ENCODE assay signal across 8 cellular contexts in genomic region chr7:116930156-116930913, GRCh38. TPM values are rescaled to one million over a fixed set of nuclear protein-coding genes. Genes with fewer than 3 reads are reported as not detected.
DNase-seq lines count a peak whose midpoint lies in the region; ATAC-seq and TF ChIP-seq lines count a peak whose summit lies in the region.

No MANE protein-coding gene starts in this region.

- H2AFZ ChIP-seq in KMS-11 (ENCODE audit: low read depth), result peak overlapping the region; percentile 53

- peak; percentile 99 for TF ChIP-seq CTCF in KMS-11 (conservative IDR thresholded peaks at IDR 0.05; ENCODE audit: low read depth, low read length)
- TF ChIP-seq CTCF in neural crest cell (conservative IDR thresholded peaks at IDR 0.05), result peak; percentile 96
- TF ChIP-seq CTCF in stomach (IDR thresholded peaks at IDR 0.05), result peak in 6 of 7 experiments; percentile 75 to 93 (median 91)

- H3K27ac Mint-ChIP-seq in neural crest cell (ENCODE audit: unreplicated experiment), result no peak overlapping the region

- peak; percentile 78 for ATAC-seq in GM21717 (IDR thresholded peaks at IDR 0.05; ENCODE audit: unreplicated experiment)
- peak; percentile 88 to 93 for ATAC-seq in activated T-cell treated with anti-CD3 and anti-CD28 coated beads, Interleukin-2, amount 50 U/mL, for 4 hours

- H3K4me1 ChIP-seq in KMS-11 (ENCODE audit: low read depth, poor library complexity, severe bottlenecking) (no peaks in the 10 kb centered on the region), stomach (peaks cover 0 to 8% (median 1%) of the 10 kb centered on the region in 4 donors)

- no peak overlapping the region for H3K4me3 Mint-ChIP-seq in activated T-cell treated with anti-CD3 and anti-CD28 coated beads, Interleukin-2, amount 50 U/mL, for 4 hours
- no peak overlapping the region for H3K4me3 Mint-ChIP-seq in neural crest cell

- no peaks in the 10 kb centered on the region for H3K27me3 ChIP-seq in KMS-11 (ENCODE audit: insufficient read depth, low read depth)
- no peaks in the 10 kb centered on the region for H3K27me3 ChIP-seq in stomach

- intact Hi-C loops in stomach (cut with DNase I; ENCODE audit: low total_unique reads), result loop anchor here (5.0 kb wide), 1 partner anchor 197 kb away; no protein-coding TSS in a partner anchor

- no peaks in the 10 kb centered on the region for H3K79me2 ChIP-seq in KMS-11 (ENCODE audit: insufficient read depth, low read depth)

- H3K27ac ChIP-seq in KMS-11 (no peak overlapping the region), stomach (no peak overlapping the region)

- no peak for TF ChIP-seq POLR2A in stomach (IDR thresholded peaks at IDR 0.05)

- no peak overlapping the region for H3K9ac ChIP-seq in KMS-11

- no peaks in the 10 kb centered on the region for H3K36me3 ChIP-seq in KMS-11 (ENCODE audit: insufficient read depth)
- no peaks in the 10 kb centered on the region for H3K36me3 ChIP-seq in stomach

- no peaks in the 10 kb centered on the region for H3K9me3 ChIP-seq in stomach

- H3K27me3 Mint-ChIP-seq in activated T-cell treated with anti-CD3 and anti-CD28 coated beads, Interleukin-2, amount 50 U/mL, for 4 hours (ENCODE audit: low read depth), result peaks cover 7% of the 10 kb centered on the region
- H3K27me3 Mint-ChIP-seq in neural crest cell (ENCODE audit: low read depth), result peaks cover 7% of the 10 kb centered on the region

- no peaks in the 10 kb centered on the region for H4K20me1 ChIP-seq in KMS-11 (ENCODE audit: insufficient read depth)

- H3K4me2 ChIP-seq in KMS-11, result peak overlapping the region; percentile 14; the same call in 1 of the 2 replicates

- no peak for TF ChIP-seq EP300 in stomach (IDR thresholded peaks at IDR 0.05)

- 23 to 29% (median 26%) methylated on average over 22 of the region's 22 CpGs for WGBS in stomach, 5 donors

- H3K4me1 Mint-ChIP-seq in activated T-cell treated with anti-CD3 and anti-CD28 coated beads, Interleukin-2, amount 50 U/mL, for 4 hours (ENCODE audit: low read depth), result peaks cover 6% of the 10 kb centered on the region
- H3K4me1 Mint-ChIP-seq in neural crest cell, result peaks cover 4% of the 10 kb centered on the region

- H3K9me3 Mint-ChIP-seq in activated T-cell treated with anti-CD3 and anti-CD28 coated beads, Interleukin-2, amount 50 U/mL, for 4 hours, result no peaks in the 10 kb centered on the region
- no peaks in the 10 kb centered on the region for H3K9me3 Mint-ChIP-seq in neural crest cell

- H3K36me3 Mint-ChIP-seq in activated T-cell treated with anti-CD3 and anti-CD28 coated beads, Interleukin-2, amount 50 U/mL, for 4 hours (ENCODE audit: insufficient read depth), result no peaks in the 10 kb centered on the region
- H3K36me3 Mint-ChIP-seq in neural crest cell (ENCODE audit: low read depth), result no peaks in the 10 kb centered on the region

- DNase-seq in DMS53 treated with DMSO at 0.1 percent for 48 hours (lab: John Stamatoyannopoulos, UW; ENCODE audit: unreplicated experiment) (peak; percentile 93), fibroblast of peridontal ligament (ENCODE audit: extremely low read depth) (peak; percentile 85), neural crest cell (ENCODE audit: low read depth, low spot score) (peak; percentile 81), stomach (peak; percentile 89)
- DNase-seq in activated T-cell treated with anti-CD3 and anti-CD28 coated beads, Interleukin-2, amount 50 U/mL, for 4 hours, result peak; percentile 75

- H3K4me3 ChIP-seq in KMS-11 (IDR thresholded peaks at IDR 0.05; ENCODE audit: insufficient read depth, low read depth, low read length) (no peak overlapping the region), stomach (no peak overlapping the region)

TF ChIP-seq in PFSK-1, 5 proteins besides CTCF, POLR2A, EP300 and RAD21:
- TF ChIP-seq POLR2AphosphoS5 (IDR thresholded peaks at IDR 0.05; ENCODE audit: low read depth, low read length) (no peak), REST (IDR thresholded peaks at IDR 0.05; ENCODE audit: insufficient read depth in 1 of 2, low read depth in 2 of 2, low read length in 2 of 2) (no peak), FOXP2 (optimal IDR thresholded peaks at IDR 0.05; ENCODE audit: borderline replicate concordance, extremely low read depth, extremely low read length, insufficient read depth) (peak; percentile 23), SIN3A (IDR thresholded peaks at IDR 0.05; ENCODE audit: borderline replicate concordance, insufficient read depth, low read length) (no peak)
TF ChIP-seq in PFSK-1: peak in this region for 1.

RNA-seq across cellular contexts. Expression of gene ST7, which starts 23.0 kb away (rescaled TPM):
- 10.1 TPM for polyA plus RNA-seq in PFSK-1 (2012; ENCODE audit: insufficient read length, low read depth)
- 10 to 100 TPM in 1 of 3 donors, 1 to 10 TPM in 2; 7.7 to 10.5 (median 10.0) TPM for total RNA-seq in activated T-cell treated with anti-CD3 and anti-CD28 coated beads, Interleukin-2, amount 50 U/mL, for 4 hours
- total RNA-seq in neural crest cell, result 22.4 and 25.5 TPM in 2 replicates
- total RNA-seq in stomach, result 10 to 100 TPM in 4 of 5 donors, 1 to 10 TPM in 1; 7.5 to 49.0 (median 30.4) TPM
- polyA plus RNA-seq in stomach, result 10 to 100 TPM; 10.1 to 13.1 (median 12.0) TPM
